ENCODE assay signal across 14 cellular contexts in the genomic region with DNA sequence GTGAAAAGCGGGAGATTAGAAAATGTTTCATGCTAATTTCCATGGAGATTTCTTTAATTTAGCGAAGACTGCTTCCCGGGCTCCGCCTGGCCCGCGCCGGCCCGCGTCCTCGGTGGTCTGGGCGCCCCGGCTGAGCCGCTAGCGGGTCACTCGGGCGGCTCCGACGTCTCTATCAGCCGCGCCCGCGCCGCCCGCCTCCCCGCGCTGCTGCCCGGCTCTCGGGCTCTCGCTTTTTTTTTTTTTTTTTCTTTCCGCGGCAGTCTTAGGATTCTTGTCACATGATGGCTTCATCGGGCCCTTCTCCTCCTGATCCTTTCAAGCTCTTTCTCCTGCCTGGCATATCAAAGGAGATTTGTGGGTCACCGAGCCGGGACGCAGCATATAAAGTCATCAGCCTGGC.
A peak's percentile ranks its signal among the peaks of the same experiment; 100 is the strongest.
DNase-seq lines count a peak whose midpoint lies in the region; ATAC-seq and TF ChIP-seq lines count a peak whose summit lies in the region.
"Had no signal": no experiment of that assay in that cellular context is flagged by ENCODE, and none has a peak within 500 bp of the region (broad histone marks: within the 10 kb centered on the region; RNA-seq: fewer than 3 reads in every experiment).

No MANE protein-coding gene starts in this region.

- POLR2A ChIA-PET in WTC11 (lab: Charles Lee) = interaction anchor here (0.6 to 0.7 kb wide), 2 partner anchors 37 to 352 kb away, joined by 3 to 4 read pairs; no protein-coding TSS in a partner anchor

- peak; percentile 8 for DNase-seq in H4 (ENCODE audit: low spot score)
- DNase-seq in WTC11 (ENCODE audit: low spot score) = peak; percentile 38
- DNase-seq in psoas muscle = no peak
- no peak for DNase-seq in NCI-H187 (lab: John Stamatoyannopoulos, UW)
- DNase-seq: activated CD4-positive, alpha-beta T cell treated with anti-CD3 and anti-CD28 coated beads for 4 hours; activated naive CD4-positive, alpha-beta T cell; CD4-positive, alpha-beta memory T cell; cortex of kidney; heart right ventricle; upper lobe of right lung had no signal

- no peak overlapping the region for H3K27ac Mint-ChIP-seq in WTC11
- H3K27ac Mint-ChIP-seq: CD4-positive, alpha-beta memory T cell had no signal

- H3K4me3 Mint-ChIP-seq in WTC11 = peak overlapping the region; percentile 70

- no peaks in the 10 kb centered on the region for H3K36me3 ChIP-seq in psoas muscle (ENCODE audit: insufficient read depth in 1 of 2, low read depth in 1 of 2)
- H3K36me3 ChIP-seq: heart right ventricle, upper lobe of right lung had no signal

- no peak overlapping the region for H3K27ac ChIP-seq in psoas muscle
- H3K27ac ChIP-seq: heart right ventricle, upper lobe of right lung had no signal

- CTCF ChIA-PET in WTC11 (lab: Charles Lee) = interaction anchor here (0.6 to 0.9 kb wide), 5 partner anchors 245 to 627 kb away, joined by 3 to 4 read pairs (median 3); no protein-coding TSS in a partner anchor

- intact Hi-C loops in psoas muscle (cut with DNase I) = no loop called here

- no peaks in the 10 kb centered on the region for H3K9me3 ChIP-seq in iPS-18c (ENCODE audit: control insufficient read depth, insufficient read depth, low read length)
- no peaks in the 10 kb centered on the region for H3K9me3 ChIP-seq in psoas muscle
- H3K9me3 ChIP-seq: heart right ventricle, upper lobe of right lung had no signal

- no peak for TF ChIP-seq CTCF in WTC11 (IDR thresholded peaks at IDR 0.05)
- TF ChIP-seq CTCF in psoas muscle (IDR thresholded peaks at IDR 0.05) = no peak

- peaks cover 38% of the 10 kb centered on the region for H3K27me3 Mint-ChIP-seq in WTC11 (ENCODE audit: low read depth)

- 1% methylated on average over 32 to 35 of the region's 35 CpGs for WGBS in psoas muscle, 3 donors

- H3K4me1 Mint-ChIP-seq in WTC11 = peaks cover 38% of the 10 kb centered on the region
- H3K4me1 Mint-ChIP-seq: CD4-positive, alpha-beta memory T cell had no signal

- H3K36me3 Mint-ChIP-seq in WTC11 = no peaks in the 10 kb centered on the region
- H3K36me3 Mint-ChIP-seq: CD4-positive, alpha-beta memory T cell had no signal

- no peaks in the 10 kb centered on the region for H3K9me3 Mint-ChIP-seq in WTC11

- H3K4me3 ChIP-seq in iPS-18c (ENCODE audit: insufficient read depth, low read depth, low read length) (peak overlapping the region; percentile 38; the same call in 1 of the 2 replicates), psoas muscle (peak overlapping the region; percentile 34)
- H3K4me3 ChIP-seq: upper lobe of right lung had no signal

- no peaks in the 10 kb centered on the region for H3K4me1 ChIP-seq in psoas muscle
- H3K4me1 ChIP-seq: heart right ventricle, upper lobe of right lung had no signal

- peaks cover 9 to 45% (median 13%) of the 10 kb centered on the region in 3 donors for H3K27me3 ChIP-seq in psoas muscle (ENCODE audit: insufficient read depth in 3 of 3, low read length in 2 of 3)

- ATAC-seq in WTC11 (peak; percentile 79), psoas muscle (no peak), HG02852 (IDR thresholded peaks at IDR 0.05; ENCODE audit: unreplicated experiment) (no peak), HG03159 (IDR thresholded peaks at IDR 0.05; ENCODE audit: unreplicated experiment) (no peak), GM21390 (IDR thresholded peaks at IDR 0.05; ENCODE audit: unreplicated experiment) (no peak)
- ATAC-seq: heart right ventricle, upper lobe of right lung had no signal

TF ChIP-seq in WTC11, 78 proteins besides CTCF, POLR2A, EP300 and RAD21:
- TF ChIP-seq MYBL2 (CRISPR knock-in tag; IDR thresholded peaks at IDR 0.05) = no peak
- TF ChIP-seq, protein P1, sequence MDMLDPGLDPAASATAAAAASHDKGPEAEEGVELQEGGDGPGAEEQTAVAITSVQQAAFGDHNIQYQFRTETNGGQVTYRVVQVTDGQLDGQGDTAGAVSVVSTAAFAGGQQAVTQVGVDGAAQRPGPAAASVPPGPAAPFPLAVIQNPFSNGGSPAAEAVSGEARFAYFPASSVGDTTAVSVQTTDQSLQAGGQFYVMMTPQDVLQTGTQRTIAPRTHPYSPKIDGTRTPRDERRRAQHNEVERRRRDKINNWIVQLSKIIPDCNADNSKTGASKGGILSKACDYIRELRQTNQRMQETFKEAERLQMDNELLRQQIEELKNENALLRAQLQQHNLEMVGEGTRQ (CRISPR knock-in tag; IDR thresholded peaks at IDR 0.05) = peak; percentile 34; the same call in 1 of the 2 replicates

Comparison
In these comparisons a context has a peak if more than half of its experiments do, and no peak if none do; other contexts are left out.
1. DNase-seq: peak in H4 (single experiment) and WTC11 (single experiment); none in psoas muscle (0 of 2) and NCI-H187 (0 of 2).